ENCODE assay signal across 32 cellular contexts in genomic region chr20:33280775-33281174, GRCh38. TPM values are rescaled to one million over a fixed set of nuclear protein-coding genes. Genes with fewer than 3 reads are reported as not detected.
"Had no signal": no experiment of that assay in that cellular context is flagged by ENCODE, and none has a peak within 500 bp of the region (broad histone marks: within the 10 kb centered on the region; RNA-seq: fewer than 3 reads in every experiment).

No MANE protein-coding gene starts in this region.

- H3K4me3 Mint-ChIP-seq: activated CD4-positive, alpha-beta T cell treated with anti-CD3 and anti-CD28 coated beads, Interleukin-2, amount 10 ng/mL, durations not matched to agents 24 days and 14 days; activated CD8-positive, alpha-beta T cell treated with anti-CD3 and anti-CD28 coated beads for 36 hours; activated naive CD8-positive, alpha-beta T cell treated with anti-CD3 and anti-CD28 coated beads for 36 hours; activated T-cell treated with anti-CD3 and anti-CD28 coated beads, Interleukin-2, amount 50 U/mL, for 72 hours; activated T-helper 17 cell treated with anti-CD3 and anti-CD28 coated beads, Interleukin-2, amount 50 U/mL, for 72 hours; T-helper 1 cell treated with Interleukin-12 subunit alpha and Interleukin-12 subunit beta and Interleukin-4 antibody, amounts not matched to agents 30 μg/mL and 1 μg/mL, for 36 hours; T-helper 2 cell treated with Interferon-gamma antibody and Interleukin-4, amounts not matched to agents 5 μg/mL and 100 μg/mL, for 36 hours had no signal

- H3K36me3 Mint-ChIP-seq: activated naive CD8-positive, alpha-beta T cell treated with anti-CD3 and anti-CD28 coated beads for 36 hours had no signal

- H3K27ac Mint-ChIP-seq: activated CD4-positive, alpha-beta T cell treated with anti-CD3 and anti-CD28 coated beads, Interleukin-2, amount 10 ng/mL, durations not matched to agents 24 days and 14 days; activated CD8-positive, alpha-beta T cell treated with anti-CD3 and anti-CD28 coated beads for 36 hours; activated naive CD8-positive, alpha-beta T cell treated with anti-CD3 and anti-CD28 coated beads for 36 hours; activated T-cell treated with anti-CD3 and anti-CD28 coated beads, Interleukin-2, amount 50 U/mL, for 72 hours; activated T-helper 17 cell treated with anti-CD3 and anti-CD28 coated beads, Interleukin-2, amount 50 U/mL, for 72 hours; T-helper 1 cell treated with Interleukin-12 subunit alpha and Interleukin-12 subunit beta and Interleukin-4 antibody, amounts not matched to agents 30 μg/mL and 1 μg/mL, for 36 hours; T-helper 2 cell treated with Interferon-gamma antibody and Interleukin-4, amounts not matched to agents 5 μg/mL and 100 μg/mL, for 36 hours had no signal

- H3K9me3 ChIP-seq: SJSA1, SK-N-SH had no signal

- H3K9ac ChIP-seq: SK-N-SH had no signal

- ATAC-seq: activated CD8-positive, alpha-beta T cell treated with anti-CD3 and anti-CD28 coated beads for 36 hours; activated T-cell treated with anti-CD3 and anti-CD28 coated beads, Interleukin-2, amount 50 U/mL, for 72 hours; activated T-helper 17 cell treated with anti-CD3 and anti-CD28 coated beads, Interleukin-2, amount 50 U/mL, for 72 hours; K562 had no signal

- H3K27ac ChIP-seq: brain microvascular endothelial cell, SJSA1 had no signal

- H3K4me1 ChIP-seq: SJSA1 had no signal

- DNase-seq: activated CD4-positive, alpha-beta T cell treated with anti-CD3 and anti-CD28 coated beads, Interleukin-2, amount 10 ng/mL, durations not matched to agents 24 days and 14 days; activated CD4-positive, alpha-beta T cell treated with anti-CD3 and anti-CD28 coated beads, Interleukin-2, amount 50 U/mL, for 4 hours; activated CD8-positive, alpha-beta T cell treated with anti-CD3 and anti-CD28 coated beads for 36 hours; activated effector memory CD4-positive, alpha-beta T cell treated with anti-CD3 and anti-CD28 coated beads, Interleukin-2, amount 50 U/mL, for 16 hours; activated naive CD4-positive, alpha-beta T cell; activated naive CD4-positive, alpha-beta T cell treated with anti-CD3 and anti-CD28 coated beads, Interleukin-2, amount 50 U/mL, for 16 hours; activated naive CD8-positive, alpha-beta T cell treated with anti-CD3 and anti-CD28 coated beads for 36 hours; activated T-cell treated with anti-CD3 and anti-CD28 coated beads, Interleukin-2, amount 50 U/mL, for 1 hour; activated T-cell treated with anti-CD3 and anti-CD28 coated beads, Interleukin-2, amount 50 U/mL, for 72 hours; amniotic stem cell; brain microvascular endothelial cell; central memory CD4-positive, alpha-beta T cell; NCI-H1105 treated with DMSO at 0.1 percent for 48 hours; NCI-H1436; NCI-H1694; NCI-H1930; NCI-H2171 treated with DMSO at 0.1 percent for 48 hours; NCI-H2227 treated with DMSO at 0.1 percent for 48 hours; NCI-H446; NCI-H510A treated with DMSO at 0.1 percent for 48 hours; NCI-H526 treated with DMSO at 0.1 percent for 48 hours; NCI-H82; SK-N-SH had no signal

- H3K36me3 ChIP-seq: brain microvascular endothelial cell, SJSA1 had no signal

- H3K4me3 ChIP-seq: K562, SJSA1 had no signal

- H3K4me1 Mint-ChIP-seq: activated CD4-positive, alpha-beta T cell treated with anti-CD3 and anti-CD28 coated beads, Interleukin-2, amount 10 ng/mL, durations not matched to agents 24 days and 14 days; activated naive CD8-positive, alpha-beta T cell treated with anti-CD3 and anti-CD28 coated beads for 36 hours; activated T-helper 17 cell treated with anti-CD3 and anti-CD28 coated beads, Interleukin-2, amount 50 U/mL, for 72 hours had no signal

- H3K27me3 ChIP-seq: brain microvascular endothelial cell had no signal

- H3K9me3 Mint-ChIP-seq: activated CD4-positive, alpha-beta T cell treated with anti-CD3 and anti-CD28 coated beads, Interleukin-2, amount 10 ng/mL, durations not matched to agents 24 days and 14 days; activated CD8-positive, alpha-beta T cell treated with anti-CD3 and anti-CD28 coated beads for 36 hours; activated naive CD8-positive, alpha-beta T cell treated with anti-CD3 and anti-CD28 coated beads for 36 hours; activated T-cell treated with anti-CD3 and anti-CD28 coated beads, Interleukin-2, amount 50 U/mL, for 72 hours; activated T-helper 17 cell treated with anti-CD3 and anti-CD28 coated beads, Interleukin-2, amount 50 U/mL, for 72 hours; T-helper 1 cell treated with Interleukin-12 subunit alpha and Interleukin-12 subunit beta and Interleukin-4 antibody, amounts not matched to agents 30 μg/mL and 1 μg/mL, for 36 hours; T-helper 2 cell treated with Interferon-gamma antibody and Interleukin-4, amounts not matched to agents 5 μg/mL and 100 μg/mL, for 36 hours had no signal

RNA-seq across cellular contexts. Expression of gene BPIFB1, which starts 2.2 kb away (rescaled TPM):
- total RNA-seq: activated CD4-positive, alpha-beta T cell treated with anti-CD3 and anti-CD28 coated beads, Interleukin-2, amount 10 ng/mL, durations not matched to agents 24 days and 14 days; activated CD8-positive, alpha-beta memory T cell treated with anti-CD3 and anti-CD28 coated beads for 36 hours; activated CD8-positive, alpha-beta T cell treated with anti-CD3 and anti-CD28 coated beads for 36 hours; activated naive CD8-positive, alpha-beta T cell treated with anti-CD3 and anti-CD28 coated beads for 36 hours; activated T-cell treated with anti-CD3 and anti-CD28 coated beads, Interleukin-2, amount 50 U/mL, for 72 hours; activated T-helper 17 cell treated with anti-CD3 and anti-CD28 coated beads, Interleukin-2, amount 50 U/mL, for 72 hours; aorta; K562; M059J; OCI-LY7; SJSA1 had no signal
- polyA plus RNA-seq: K562, SK-N-SH had no signal

RNA-seq across cellular contexts. Expression of gene BPIFA1, which starts 45.0 kb away (rescaled TPM):
- total RNA-seq: activated CD4-positive, alpha-beta T cell treated with anti-CD3 and anti-CD28 coated beads, Interleukin-2, amount 10 ng/mL, durations not matched to agents 24 days and 14 days; activated CD8-positive, alpha-beta memory T cell treated with anti-CD3 and anti-CD28 coated beads for 36 hours; activated CD8-positive, alpha-beta T cell treated with anti-CD3 and anti-CD28 coated beads for 36 hours; activated naive CD8-positive, alpha-beta T cell treated with anti-CD3 and anti-CD28 coated beads for 36 hours; activated T-cell treated with anti-CD3 and anti-CD28 coated beads, Interleukin-2, amount 50 U/mL, for 72 hours; activated T-helper 17 cell treated with anti-CD3 and anti-CD28 coated beads, Interleukin-2, amount 50 U/mL, for 72 hours; aorta; K562; M059J; OCI-LY7; SJSA1 had no signal
- polyA plus RNA-seq: aorta, K562, SK-N-SH had no signal
